Comparison of ENCODE assay signal across 1 cellular context in genomic region chr13:44917589-44918322, GRCh38.
TF ChIP-seq lines count a peak whose summit lies in the region.

No MANE protein-coding gene starts in this region.

TF ChIP-seq in K562, 482 proteins besides CTCF, POLR2A, EP300 and RAD21 (continued from another document and continues in another):
- TF ChIP-seq ZBTB9 (CRISPR knock-in tag; IDR thresholded peaks at IDR 0.05) (no peak), NKRF (IDR thresholded peaks at IDR 0.05; ENCODE audit: borderline replicate concordance) (no peak), POU5F1 (IDR thresholded peaks at IDR 0.05; ENCODE audit: borderline replicate concordance, low read depth, low read length, partially characterized antibody) (no peak), ARHGAP35 (IDR thresholded peaks at IDR 0.05; ENCODE audit: partially characterized antibody) (no peak), TCF7 (IDR thresholded peaks at IDR 0.05; ENCODE audit: borderline replicate concordance) (no peak), E2F3 (CRISPR knock-in tag; IDR thresholded peaks at IDR 0.05) (no peak), ZNF668 (CRISPR knock-in tag; IDR thresholded peaks at IDR 0.05) (no peak), ZNF764 (CRISPR knock-in tag; IDR thresholded peaks at IDR 0.05; ENCODE audit: low read depth) (peak; percentile 77; the same call in 1 of the 2 replicates), ZNF551 (CRISPR knock-in tag; IDR thresholded peaks at IDR 0.05) (no peak), HNRNPK (IDR thresholded peaks at IDR 0.05; ENCODE audit: low read depth, low read length, poor library complexity, severe bottlenecking) (no peak), SMC3 (conservative IDR thresholded peaks at IDR 0.05; ENCODE audit: insufficient read depth, low read depth, low read length) (peak; percentile 22; the same call in 1 of the 2 replicates), CREB3 (tag; conservative IDR thresholded peaks at IDR 0.05; ENCODE audit: low read depth) (no peak), LEF1 (IDR thresholded peaks at IDR 0.05) (no peak), C11orf30 (IDR thresholded peaks at IDR 0.05; ENCODE audit: low read depth) (no peak), GTF2B (IDR thresholded peaks at IDR 0.05; ENCODE audit: extremely low read depth, insufficient read length) (no peak), MEF2D (tag; conservative IDR thresholded peaks at IDR 0.05; ENCODE audit: low read depth) (no peak), ZNF143 (CRISPR knock-in tag; IDR thresholded peaks at IDR 0.05) (no peak), SP2 (IDR thresholded peaks at IDR 0.05; ENCODE audit: extremely low read depth, low read depth, low read length, poor library complexity, severe bottlenecking) (no peak), LARP7 (IDR thresholded peaks at IDR 0.05) (no peak), PCBP2 (IDR thresholded peaks at IDR 0.05; ENCODE audit: low read depth, low read length, poor library complexity, severe bottlenecking) (no peak), BRD4 (IDR thresholded peaks at IDR 0.05) (peak; percentile 94), NR1H2 (CRISPR knock-in tag; IDR thresholded peaks at IDR 0.05) (0 out of 2 replicates have a peak, but pooled peaks have one; percentile 59), RB1 (IDR thresholded peaks at IDR 0.05; ENCODE audit: low read depth) (peak; percentile 72), ZNF217 (CRISPR knock-in tag; IDR thresholded peaks at IDR 0.05) (no peak), XRCC4 (IDR thresholded peaks at IDR 0.05; ENCODE audit: extremely low read depth, insufficient read depth, insufficient read length) (no peak), HOMEZ (CRISPR knock-in tag; IDR thresholded peaks at IDR 0.05) (no peak), NFIC (IDR thresholded peaks at IDR 0.05) (peak; percentile 76), RCOR1 (IDR thresholded peaks at IDR 0.05; ENCODE audit: borderline replicate concordance in 1 of 2, low read depth in 2 of 2, low read length in 2 of 2) (peak in 1 of 2 experiments; percentile 47; a peak in 2 of 4 replicates), POLR2H (tag; IDR thresholded peaks at IDR 0.05; ENCODE audit: low read depth) (peak; percentile 100), SLC30A9 (CRISPR knock-in tag; IDR thresholded peaks at IDR 0.05) (no peak), ARID4B (CRISPR knock-in tag; IDR thresholded peaks at IDR 0.05) (no peak), STAT6 (CRISPR knock-in tag; IDR thresholded peaks at IDR 0.05) (no peak), ZNF444 (CRISPR knock-in tag; IDR thresholded peaks at IDR 0.05) (no peak), ZNF512 (tag; IDR thresholded peaks at IDR 0.05) (no peak), SRF (CRISPR knock-in tag; IDR thresholded peaks at IDR 0.05) (peak in 1 of 2 experiments; percentile 29; a peak in 1 of 4 replicates), HMG20A (CRISPR knock-in tag; conservative IDR thresholded peaks at IDR 0.05) (no peak), ZNF592 (IDR thresholded peaks at IDR 0.05) (peak; percentile 90), ARID2 (IDR thresholded peaks at IDR 0.05) (no peak), ZNF655 (CRISPR knock-in tag; IDR thresholded peaks at IDR 0.05) (no peak)
